In the genomic region with DNA sequence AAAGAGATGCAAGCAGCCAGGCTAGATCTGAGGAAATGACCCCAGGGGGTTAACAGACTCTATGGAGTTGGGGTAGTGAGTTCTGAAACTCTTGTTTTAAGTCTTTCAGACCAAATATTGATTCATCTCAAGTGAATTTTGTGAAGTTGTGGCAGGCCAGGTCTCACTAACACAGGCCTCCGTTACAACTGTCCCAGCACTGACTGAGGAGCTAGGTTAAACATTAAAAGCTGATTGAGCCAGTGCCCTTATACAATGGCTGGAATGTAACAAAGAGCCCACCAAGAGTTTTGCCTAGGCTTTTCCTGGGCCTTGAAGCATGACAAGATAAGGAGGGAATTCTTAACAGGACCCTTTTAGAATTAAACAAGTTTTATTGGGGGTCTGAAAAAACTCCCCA, we compare ENCODE assay signal across 28 cellular contexts.
"Had no signal": no experiment of that assay in that cellular context is flagged by ENCODE, and none has a peak within 500 bp of the region (broad histone marks: within the 10 kb centered on the region; RNA-seq: fewer than 3 reads in every experiment).

No MANE protein-coding gene starts in this region.

- H3K36me3 Mint-ChIP-seq: activated naive CD8-positive, alpha-beta T cell had no signal

- H3K36me3 ChIP-seq: SJCRH30, WERI-Rb-1 had no signal

- H3K27ac Mint-ChIP-seq: activated CD4-positive, alpha-beta memory T cell treated with anti-CD3 and anti-CD28 coated beads, Interleukin-2, amount 10 ng/mL, durations not matched to agents 7 days and 5 days; activated CD4-positive, alpha-beta T cell treated with anti-CD3 and anti-CD28 coated beads for 36 hours; activated naive CD4-positive, alpha-beta T cell treated with anti-CD3 and anti-CD28 coated beads for 36 hours; activated naive CD8-positive, alpha-beta T cell; activated T-helper 17 cell treated with anti-CD3 and anti-CD28 coated beads, Interleukin-2, amount 50 U/mL, for 72 hours; brain had no signal

- H3K27ac ChIP-seq: SJCRH30, WERI-Rb-1 had no signal

- H3K27me3 ChIP-seq: SJCRH30 had no signal

- H3K4me3 ChIP-seq: K562, SJCRH30 had no signal

- H3K9me3 ChIP-seq: SJCRH30, SK-N-SH had no signal

- H3K27me3 Mint-ChIP-seq: brain had no signal

- H3K4me1 ChIP-seq: SJCRH30 had no signal

- H3K4me3 Mint-ChIP-seq: activated CD4-positive, alpha-beta memory T cell treated with anti-CD3 and anti-CD28 coated beads, Interleukin-2, amount 10 ng/mL, durations not matched to agents 7 days and 5 days; activated CD4-positive, alpha-beta T cell treated with anti-CD3 and anti-CD28 coated beads for 36 hours; activated naive CD4-positive, alpha-beta T cell treated with anti-CD3 and anti-CD28 coated beads for 36 hours; activated naive CD8-positive, alpha-beta T cell; activated T-helper 17 cell treated with anti-CD3 and anti-CD28 coated beads, Interleukin-2, amount 50 U/mL, for 72 hours; brain had no signal

- ATAC-seq: activated CD4-positive, alpha-beta T cell treated with anti-CD3 and anti-CD28 coated beads for 36 hours; activated T-helper 17 cell treated with anti-CD3 and anti-CD28 coated beads, Interleukin-2, amount 50 U/mL, for 72 hours; K562; Right ventricle myocardium inferior had no signal

- DNase-seq: activated CD4-positive, alpha-beta memory T cell treated with anti-CD3 and anti-CD28 coated beads, Interleukin-2, amount 10 ng/mL, durations not matched to agents 7 days and 5 days; activated CD4-positive, alpha-beta T cell treated with anti-CD3 and anti-CD28 coated beads for 36 hours; activated CD4-positive, alpha-beta T cell treated with anti-CD3 and anti-CD28 coated beads, Interleukin-2, amount 50 U/mL, for 1 hour; activated gamma-delta T cell; activated naive CD4-positive, alpha-beta T cell treated with anti-CD3 and anti-CD28 coated beads for 36 hours; activated T-cell treated with anti-CD3 and anti-CD28 coated beads for 4 hours; activated T-cell treated with anti-CD3 and anti-CD28 coated beads, Interleukin-2, amount 50 U/mL, for 48 hours; amygdala; Karpas-422; NCI-H1092; NCI-H1417; NCI-H1694; NCI-H2029; NCI-H2107; NCI-H2171 treated with DMSO at 0.1 percent for 48 hours; NCI-H226; NCI-H526 treated with DMSO at 0.1 percent for 48 hours; NCI-H82; RPMI8226; SJCRH30; SK-N-SH; T-helper 1 cell; WERI-Rb-1 had no signal
